In the genomic region with DNA sequence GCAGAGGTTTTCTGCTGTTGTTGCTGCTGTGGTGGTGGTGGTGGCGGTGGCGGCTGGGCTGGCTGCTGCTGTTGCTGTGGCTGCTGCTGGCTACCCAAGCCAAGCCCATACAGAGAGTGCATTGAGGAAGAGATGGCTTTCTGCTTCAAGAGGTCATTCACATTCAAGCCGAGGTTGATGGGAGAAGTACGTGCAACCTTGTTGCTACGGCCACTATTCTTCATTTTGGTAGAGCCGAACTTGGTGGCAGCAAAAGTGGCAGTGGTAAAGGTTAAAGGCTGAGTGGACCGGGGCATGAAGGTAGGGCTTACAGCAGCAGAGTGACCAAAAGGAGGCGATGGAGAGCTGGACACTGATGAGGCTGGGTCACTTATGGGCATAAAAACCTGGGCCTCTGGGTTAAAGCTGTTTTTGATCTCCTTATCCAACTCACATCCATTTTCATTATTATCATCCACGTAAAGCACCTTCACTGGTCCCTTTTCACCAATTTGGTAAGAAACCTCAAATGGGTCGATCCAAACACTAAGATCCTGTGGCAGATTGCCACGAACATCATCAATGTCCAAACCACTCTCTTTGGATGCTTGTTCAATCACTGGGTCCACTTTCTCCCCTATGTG, we compare ENCODE assay signal across 8 cellular contexts. TPM values are rescaled to one million over a fixed set of nuclear protein-coding genes. Genes with fewer than 3 reads are reported as not detected.
A peak's percentile ranks its signal among the peaks of the same experiment; 100 is the strongest.
DNase-seq lines count a peak whose midpoint lies in the region; ATAC-seq, FAIRE-seq and TF ChIP-seq lines count a peak whose summit lies in the region.

No MANE protein-coding gene starts in this region.

- peak overlapping the region; percentile 66 to 98; a peak in 5 of 6 replicates for H3K27ac ChIP-seq in A549
- H3K27ac ChIP-seq in RWPE1 = peak overlapping the region; percentile 24
- peak overlapping the region; percentile 15 to 100 (median 100) for H3K27ac ChIP-seq in dorsolateral prefrontal cortex
- peak overlapping the region; percentile 98 to 100 (median 98) for H3K27ac ChIP-seq in tibial nerve
- H3K27ac ChIP-seq in Karpas-422 (ENCODE audit: low read length) = no peak overlapping the region

- no peak for FAIRE-seq in A549 (lab: Jason Lieb, UNC)

- peaks cover 35% of the 10 kb centered on the region for H4K20me1 ChIP-seq in Karpas-422 (ENCODE audit: insufficient read depth, low read depth, low read length)

- H2AFZ ChIP-seq in Karpas-422 (ENCODE audit: low read length) = no peak overlapping the region

- peaks cover 30% of the 10 kb centered on the region for H3K4me1 ChIP-seq in A549
- peaks cover 0 to 51% (median 19%) of the 10 kb centered on the region in 4 donors for H3K4me1 ChIP-seq in tibial nerve
- H3K4me1 ChIP-seq in Karpas-422 (ENCODE audit: low read length) = peaks cover 24% of the 10 kb centered on the region

- no peak overlapping the region for H3K9ac ChIP-seq in Karpas-422 (ENCODE audit: low read length)

- peak; percentile 82 to 86 for TF ChIP-seq RAD21 in A549 (conservative IDR thresholded peaks at IDR 0.05 in 1 of 2, IDR thresholded peaks at IDR 0.05 in 1 of 2)

- no peak for TF ChIP-seq EP300 in A549 (IDR thresholded peaks at IDR 0.05)
- peak in 1 of 2 donors; percentile 55 for TF ChIP-seq EP300 in tibial nerve (IDR thresholded peaks at IDR 0.05)

- POLR2A ChIA-PET in A549 (lab: Yijun Ruan, JAX) = interaction anchor here (0.6 to 9.4 kb wide), 9 partner anchors 11 to 107 kb away, joined by 3 to 648 read pairs (median 6); no protein-coding TSS in a partner anchor
- POLR2A ChIA-PET in RWPE1 (lab: Yijun Ruan, JAX; ENCODE audit: low non-redundant PET) = no interaction called here

- 26% methylated on average over 11 of the region's 11 CpGs for WGBS in A549 (ENCODE audit: missing lambda C conversion rate)
- 47 to 49% methylated on average over 11 of the region's 11 CpGs for WGBS in tibial nerve, 2 donors

- H3K36me3 ChIP-seq in tibial nerve = peaks cover 0 to 18% (median 16%) of the 10 kb centered on the region in 3 donors
- H3K36me3 ChIP-seq in Karpas-422 (ENCODE audit: insufficient read depth, low read length) = peaks cover 23% of the 10 kb centered on the region

- no peaks in the 10 kb centered on the region for H3K9me2 ChIP-seq in Karpas-422 (replicated peaks; ENCODE audit: insufficient read depth, low read length)

- intact Hi-C loops in dorsolateral prefrontal cortex (cut with DNase I) = loop anchor here (2.0 to 10.0 kb wide), 3 partner anchors 81 to 291 kb away; a partner anchor contains a TSS

- CTCF ChIA-PET in A549 (lab: Yijun Ruan, JAX) (interaction anchor here (0.6 to 31.4 kb wide), 30 partner anchors 9 to 317 kb away, joined by 3 to 1502 read pairs (median 4); no protein-coding TSS in a partner anchor), RWPE1 (lab: Yijun Ruan, JAX) (interaction anchor here (0.6 to 1.6 kb wide), 7 partner anchors 11 to 318 kb away, joined by 3 to 8 read pairs (median 3); no protein-coding TSS in a partner anchor)

- H3K4me2 ChIP-seq in A549 = peak overlapping the region; percentile 81
- H3K4me2 ChIP-seq in Karpas-422 (ENCODE audit: low read depth, low read length, poor library complexity, severe bottlenecking) = no peak overlapping the region

- DNase-seq in A549 (ENCODE audit: low read depth in 1 of 2, low spot score in 1 of 2) (peak in 1 of 2 experiments; percentile 81), GM12865 (ENCODE audit: low read depth) (peak; percentile 63), RWPE1 (ENCODE audit: low spot score) (no peak), dorsolateral prefrontal cortex (peak in 8 of 10 donors; percentile 47 to 71 (median 58)), midbrain (lab: John Stamatoyannopoulos, UW) (peak; percentile 79), tibial nerve (ENCODE audit: low spot score in 2 of 2) (peak in 1 of 2 donors; percentile 66), Karpas-422 (no peak), hepatic stellate cell (ENCODE audit: low spot score) (no peak)

- TF ChIP-seq POLR2A in A549 (IDR thresholded peaks at IDR 0.05; ENCODE audit: low read length) = no peak
- TF ChIP-seq POLR2A in tibial nerve (IDR thresholded peaks at IDR 0.05) = no peak

- ATAC-seq in A549 = no peak

- no peaks in the 10 kb centered on the region for H3K9me3 ChIP-seq in A549
- no peaks in the 10 kb centered on the region for H3K9me3 ChIP-seq in tibial nerve
- no peaks in the 10 kb centered on the region for H3K9me3 ChIP-seq in Karpas-422 (ENCODE audit: low read length)

- H3K4me3 ChIP-seq in A549 (peak overlapping the region; percentile 92), GM12865 (ENCODE audit: low read depth, low read length) (no peak overlapping the region), dorsolateral prefrontal cortex (peak overlapping the region; percentile 38 to 98 (median 92)), tibial nerve (peak overlapping the region; percentile 45 to 98 (median 94)), Karpas-422 (ENCODE audit: low read length) (no peak overlapping the region)

- peaks cover 20% of the 10 kb centered on the region for H3K79me2 ChIP-seq in Karpas-422 (ENCODE audit: low read length)

- H3K27me3 ChIP-seq in dorsolateral prefrontal cortex = no peaks in the 10 kb centered on the region
- H3K27me3 ChIP-seq in tibial nerve = no peaks in the 10 kb centered on the region
- H3K27me3 ChIP-seq in Karpas-422 (ENCODE audit: low read length) = no peaks in the 10 kb centered on the region

- peak; percentile 76 for TF ChIP-seq CTCF in A549 (IDR thresholded peaks at IDR 0.05)
- TF ChIP-seq CTCF in GM12865 (IDR thresholded peaks at IDR 0.05; ENCODE audit: insufficient read depth, low read depth, low read length, missing control alignments) = peak; percentile 57
- TF ChIP-seq CTCF in RWPE1 (conservative IDR thresholded peaks at IDR 0.05; ENCODE audit: low read depth) = peak; percentile 28; the same call in 1 of the 2 replicates
- peak; percentile 20 to 82 (median 67) for TF ChIP-seq CTCF in dorsolateral prefrontal cortex (IDR thresholded peaks at IDR 0.05 in 54 of 56, conservative IDR thresholded peaks at IDR 0.05 in 2 of 56; ENCODE audit: low read depth in 1 of 56, partially characterized antibody in 56 of 56)
- TF ChIP-seq CTCF in tibial nerve (IDR thresholded peaks at IDR 0.05) = peak; percentile 48 to 69 (median 61)

TF ChIP-seq in A549, 52 proteins besides CTCF, POLR2A, EP300 and RAD21 (continues in another document):
- no peak for TF ChIP-seq NPAS2 (CRISPR knock-in tag; IDR thresholded peaks at IDR 0.05; ENCODE audit: borderline replicate concordance)
- TF ChIP-seq PHF8 (IDR thresholded peaks at IDR 0.05; ENCODE audit: borderline replicate concordance, low read depth) = no peak
- TF ChIP-seq CBX8 (IDR thresholded peaks at IDR 0.05) = no peak
- peak; percentile 81 for TF ChIP-seq SMC3 (IDR thresholded peaks at IDR 0.05)
- peak; percentile 48; the same call in 1 of the 2 replicates for TF ChIP-seq KDM5A (IDR thresholded peaks at IDR 0.05)
- TF ChIP-seq RARB (CRISPR knock-in tag; IDR thresholded peaks at IDR 0.05) = no peak
- no peak for TF ChIP-seq HOXB5 (CRISPR knock-in tag; IDR thresholded peaks at IDR 0.05)
- TF ChIP-seq FOXS1 (CRISPR knock-in tag; IDR thresholded peaks at IDR 0.05) = no peak
- no peak for TF ChIP-seq NFE2L2 (conservative IDR thresholded peaks at IDR 0.05; ENCODE audit: low read length)
- no peak for TF ChIP-seq GATA3 (IDR thresholded peaks at IDR 0.05; ENCODE audit: borderline replicate concordance)
- TF ChIP-seq, protein P1, sequence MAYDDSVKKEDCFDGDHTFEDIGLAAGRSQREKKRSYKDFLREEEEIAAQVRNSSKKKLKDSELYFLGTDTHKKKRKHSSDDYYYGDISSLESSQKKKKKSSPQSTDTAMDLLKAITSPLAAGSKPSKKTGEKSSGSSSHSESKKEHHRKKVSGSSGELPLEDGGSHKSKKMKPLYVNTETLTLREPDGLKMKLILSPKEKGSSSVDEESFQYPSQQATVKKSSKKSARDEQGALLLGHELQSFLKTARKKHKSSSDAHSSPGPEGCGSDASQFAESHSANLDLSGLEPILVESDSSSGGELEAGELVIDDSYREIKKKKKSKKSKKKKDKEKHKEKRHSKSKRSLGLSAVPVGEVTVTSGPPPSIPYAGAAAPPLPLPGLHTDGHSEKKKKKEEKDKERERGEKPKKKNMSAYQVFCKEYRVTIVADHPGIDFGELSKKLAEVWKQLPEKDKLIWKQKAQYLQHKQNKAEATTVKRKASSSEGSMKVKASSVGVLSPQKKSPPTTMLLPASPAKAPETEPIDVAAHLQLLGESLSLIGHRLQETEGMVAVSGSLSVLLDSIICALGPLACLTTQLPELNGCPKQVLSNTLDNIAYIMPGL (CRISPR knock-in tag; IDR thresholded peaks at IDR 0.05; ENCODE audit: borderline replicate concordance) = no peak
- TF ChIP-seq, protein P2, sequence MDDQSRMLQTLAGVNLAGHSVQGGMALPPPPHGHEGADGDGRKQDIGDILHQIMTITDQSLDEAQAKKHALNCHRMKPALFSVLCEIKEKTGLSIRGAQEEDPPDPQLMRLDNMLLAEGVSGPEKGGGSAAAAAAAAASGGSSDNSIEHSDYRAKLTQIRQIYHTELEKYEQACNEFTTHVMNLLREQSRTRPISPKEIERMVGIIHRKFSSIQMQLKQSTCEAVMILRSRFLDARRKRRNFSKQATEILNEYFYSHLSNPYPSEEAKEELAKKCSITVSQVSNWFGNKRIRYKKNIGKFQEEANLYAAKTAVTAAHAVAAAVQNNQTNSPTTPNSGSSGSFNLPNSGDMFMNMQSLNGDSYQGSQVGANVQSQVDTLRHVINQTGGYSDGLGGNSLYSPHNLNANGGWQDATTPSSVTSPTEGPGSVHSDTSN (IDR thresholded peaks at IDR 0.05) = no peak
- no peak for TF ChIP-seq FOSB (CRISPR knock-in tag; IDR thresholded peaks at IDR 0.05)

RNA-seq across cellular contexts. Expression of a gene that starts 2.8 kb away (rescaled TPM):
- 101 and 133 TPM in 2 replicates for polyA plus RNA-seq in A549 (2011; rRNA removed)
- 39.6 and 55.5 TPM in 2 replicates for polyA plus RNA-seq in A549 (2012; cell fraction: cytosol; rRNA removed)
- polyA plus RNA-seq in A549 (2012; cell fraction: nucleus; rRNA removed) = 57.4 and 64.7 TPM in 2 replicates
- 77.9 to 111 TPM (median 103 TPM) in 3 replicates for polyA plus RNA-seq in A549 (2017; fragmentation: RNase III; extraction: RNeasy Plus Mini Kit Qiagen cat#74134 plus additional on column Dnase treatment)
- 172 and 195 TPM in 2 replicates for polyA minus RNA-seq in A549 (2011; rRNA and poly(A)+ RNA removed)
- 10 to 100 TPM; 41.0 to 97.0 (median 58.6) TPM for total RNA-seq in dorsolateral prefrontal cortex
- total RNA-seq in tibial nerve = 100 to 1,000 TPM in 1 of 4 donors, 10 to 100 TPM in 3; 48.6 to 142 (median 81.3) TPM
- total RNA-seq in Karpas-422 (2014; rRNA removed; shearing (Covaris generic); ENCODE audit: low replicate concordance) = 8.2 and 25.9 TPM in 2 replicates

RNA-seq across cellular contexts. Expression of a gene that starts 27.9 kb away (rescaled TPM):
- not detected in 2 replicates for polyA plus RNA-seq in A549 (2011; rRNA removed)
- polyA plus RNA-seq in A549 (2012; cell fraction: cytosol; rRNA removed) = 0.01 TPM in 1 of 2 replicates, not detected in the other
- 0.07 TPM in 1 of 2 replicates, not detected in the other for polyA plus RNA-seq in A549 (2012; cell fraction: nucleus; rRNA removed)
- polyA plus RNA-seq in A549 (2017; fragmentation: RNase III; extraction: RNeasy Plus Mini Kit Qiagen cat#74134 plus additional on column Dnase treatment) = not detected in 3 replicates
- not detected in 2 replicates for polyA minus RNA-seq in A549 (2011; rRNA and poly(A)+ RNA removed)
- 10 to 100 TPM in 1 of 120 experiments, 1 to 10 TPM in 40, under 1 TPM in 79; 0.27 to 16.6 (median 0.80) TPM for total RNA-seq in dorsolateral prefrontal cortex
- total RNA-seq in tibial nerve = 1 to 10 TPM in 3 of 4 donors, not detected in 1; 1.0 to 2.2 (median 1.2) TPM
- not detected in 2 replicates for total RNA-seq in Karpas-422 (2014; rRNA removed; shearing (Covaris generic); ENCODE audit: low replicate concordance)

Comparison
In these comparisons a context has a peak if more than half of its experiments do, and no peak if none do; other contexts are left out.
1. DNase-seq: peak in GM12865 (single experiment), dorsolateral prefrontal cortex (8 of 10) and midbrain (single experiment); none in RWPE1 (single experiment), Karpas-422 (single experiment) and hepatic stellate cell (single experiment).
2. H3K4me3 ChIP-seq: peak in A549 (single experiment), dorsolateral prefrontal cortex (59 of 59) and tibial nerve (4 of 4); none in GM12865 (single experiment) and Karpas-422 (single experiment).
3. Peak in every context shown above with its lines, with median percentiles within 50 percentile points of each other: CTCF ChIP-seq.